ENCODE assay signal across 11 cellular contexts in genomic region chr5:143806568-143806967, GRCh38. TPM values are rescaled to one million over a fixed set of nuclear protein-coding genes. Genes with fewer than 3 reads are reported as not detected.
DNase-seq lines count a peak whose midpoint lies in the region; ATAC-seq and TF ChIP-seq lines count a peak whose summit lies in the region.
"Had no signal": no experiment of that assay in that cellular context is flagged by ENCODE, and none has a peak within 500 bp of the region (broad histone marks: within the 10 kb centered on the region; RNA-seq: fewer than 3 reads in every experiment).

No MANE protein-coding gene starts in this region.

- POLR2A ChIA-PET in activated CD4-positive, alpha-beta memory T cell treated with anti-CD3 and anti-CD28 coated beads, Interleukin-2, amount 10 ng/mL, durations not matched to agents 7 days and 5 days (lab: Charles Lee), result no interaction called here
- POLR2A ChIA-PET in MCF 10A (lab: Yijun Ruan, JAX), result interaction anchor here (0.6 kb wide), 2 partner anchors 451 to 526 kb away, joined by 3 read pairs; no protein-coding TSS in a partner anchor

- peak; percentile 65 for ATAC-seq in GM19035 (IDR thresholded peaks at IDR 0.05; ENCODE audit: unreplicated experiment)
- ATAC-seq in HG02852 (IDR thresholded peaks at IDR 0.05; ENCODE audit: unreplicated experiment), result peak; percentile 81
- peak; percentile 46 to 72 for ATAC-seq in stimulated activated naive B cell treated with anti-CD40 and anti-IgM and Interleukin-4, amounts not matched to agents 10 μg/mL and 1 μg/mL and 100 μg/mL, for 72 hours (replicated peaks)
- ATAC-seq: right lobe of liver, T-helper 17 cell had no signal

- CTCF ChIA-PET in activated CD4-positive, alpha-beta memory T cell treated with anti-CD3 and anti-CD28 coated beads, Interleukin-2, amount 10 ng/mL, durations not matched to agents 7 days and 5 days (lab: Charles Lee), result no interaction called here
- CTCF ChIA-PET in MCF 10A (lab: Yijun Ruan, JAX), result interaction anchor here (3.3 kb wide), 1 partner anchor 19 kb away, joined by 17 read pairs; no protein-coding TSS in a partner anchor

- intact Hi-C loops in MCF 10A (cut with micrococcal nuclease), result no loop called here

- no peaks in the 10 kb centered on the region for H3K27me3 Mint-ChIP-seq in stimulated activated naive B cell treated with anti-CD40 and anti-IgM and Interleukin-4, amounts not matched to agents 10 μg/mL and 1 μg/mL and 100 μg/mL, for 72 hours
- peaks cover 4% of the 10 kb centered on the region for H3K27me3 Mint-ChIP-seq in activated CD4-positive, alpha-beta memory T cell treated with anti-CD3 and anti-CD28 coated beads, Interleukin-2, amount 10 ng/mL, durations not matched to agents 7 days and 5 days
- H3K27me3 Mint-ChIP-seq in MCF 10A (ENCODE audit: insufficient read depth, unreplicated experiment), result no peaks in the 10 kb centered on the region

- no peaks in the 10 kb centered on the region for H3K9me3 Mint-ChIP-seq in stimulated activated naive B cell treated with anti-CD40 and anti-IgM and Interleukin-4, amounts not matched to agents 10 μg/mL and 1 μg/mL and 100 μg/mL, for 72 hours
- H3K9me3 Mint-ChIP-seq in activated CD4-positive, alpha-beta memory T cell treated with anti-CD3 and anti-CD28 coated beads, Interleukin-2, amount 10 ng/mL, durations not matched to agents 7 days and 5 days, result no peaks in the 10 kb centered on the region
- H3K9me3 Mint-ChIP-seq in MCF 10A (ENCODE audit: unreplicated experiment), result no peaks in the 10 kb centered on the region

- peak overlapping the region; percentile 30 to 76 for H3K4me3 Mint-ChIP-seq in stimulated activated naive B cell treated with anti-CD40 and anti-IgM and Interleukin-4, amounts not matched to agents 10 μg/mL and 1 μg/mL and 100 μg/mL, for 72 hours
- H3K4me3 Mint-ChIP-seq in activated CD4-positive, alpha-beta memory T cell treated with anti-CD3 and anti-CD28 coated beads, Interleukin-2, amount 10 ng/mL, durations not matched to agents 7 days and 5 days, result no peak overlapping the region
- no peak overlapping the region for H3K4me3 Mint-ChIP-seq in MCF 10A (ENCODE audit: unreplicated experiment)
- H3K4me3 Mint-ChIP-seq: T-helper 17 cell had no signal

- BruUV-seq in MCF 10A (replicated peaks; lab: Mats Ljungman, UMichigan), result no TSS peak

- peaks cover 17 to 34% of the 10 kb centered on the region in 2 donors for H3K4me1 Mint-ChIP-seq in stimulated activated naive B cell treated with anti-CD40 and anti-IgM and Interleukin-4, amounts not matched to agents 10 μg/mL and 1 μg/mL and 100 μg/mL, for 72 hours
- peaks cover 5% of the 10 kb centered on the region for H3K4me1 Mint-ChIP-seq in activated CD4-positive, alpha-beta memory T cell treated with anti-CD3 and anti-CD28 coated beads, Interleukin-2, amount 10 ng/mL, durations not matched to agents 7 days and 5 days
- H3K4me1 Mint-ChIP-seq in MCF 10A (ENCODE audit: insufficient read depth, unreplicated experiment), result no peaks in the 10 kb centered on the region
- H3K4me1 Mint-ChIP-seq: T-helper 17 cell had no signal

- H3K27ac Mint-ChIP-seq in stimulated activated naive B cell treated with anti-CD40 and anti-IgM and Interleukin-4, amounts not matched to agents 10 μg/mL and 1 μg/mL and 100 μg/mL, for 72 hours, result no peak overlapping the region
- no peak overlapping the region for H3K27ac Mint-ChIP-seq in activated CD4-positive, alpha-beta memory T cell treated with anti-CD3 and anti-CD28 coated beads, Interleukin-2, amount 10 ng/mL, durations not matched to agents 7 days and 5 days
- no peak overlapping the region for H3K27ac Mint-ChIP-seq in MCF 10A (ENCODE audit: low read depth, unreplicated experiment)
- H3K27ac Mint-ChIP-seq: T-helper 17 cell had no signal

- H3K36me3 Mint-ChIP-seq in stimulated activated naive B cell treated with anti-CD40 and anti-IgM and Interleukin-4, amounts not matched to agents 10 μg/mL and 1 μg/mL and 100 μg/mL, for 72 hours, result no peaks in the 10 kb centered on the region
- no peaks in the 10 kb centered on the region for H3K36me3 Mint-ChIP-seq in activated CD4-positive, alpha-beta memory T cell treated with anti-CD3 and anti-CD28 coated beads, Interleukin-2, amount 10 ng/mL, durations not matched to agents 7 days and 5 days (ENCODE audit: low read depth)
- H3K36me3 Mint-ChIP-seq in MCF 10A (ENCODE audit: insufficient read depth, unreplicated experiment), result no peaks in the 10 kb centered on the region

- peak; percentile 9 for DNase-seq in astrocyte of the hippocampus (ENCODE audit: low read depth, low spot score)
- DNase-seq in stimulated activated naive B cell treated with anti-CD40 and anti-IgM and Interleukin-4, amounts not matched to agents 10 μg/mL and 1 μg/mL and 100 μg/mL, for 72 hours, result no peak
- DNase-seq in iPS-NIHi11 (ENCODE audit: low spot score), result no peak
- no peak for DNase-seq in activated CD4-positive, alpha-beta memory T cell treated with anti-CD3 and anti-CD28 coated beads, Interleukin-2, amount 10 ng/mL, durations not matched to agents 7 days and 5 days
- no peak for DNase-seq in MCF 10A (ENCODE audit: unreplicated experiment)
- DNase-seq: hypothalamus, NCI-H1417 treated with DMSO at 0.1 percent for 48 hours, right lobe of liver, T-helper 17 cell had no signal

- no peak for TF ChIP-seq CTCF in MCF 10A (IDR thresholded peaks at IDR 0.05; ENCODE audit: unreplicated experiment)

RNA-seq across cellular contexts. Expression of gene HMHB1, which starts 5.4 kb away (rescaled TPM):
- total RNA-seq in activated CD4-positive, alpha-beta memory T cell treated with anti-CD3 and anti-CD28 coated beads, Interleukin-2, amount 10 ng/mL, durations not matched to agents 7 days and 5 days, result 1 to 10 TPM in 1 of 2 experiments, not detected in 1; 1.2 TPM
- total RNA-seq in MCF 10A (2022), result not detected in 2 replicates
- total RNA-seq: right lobe of liver, T-helper 17 cell had no signal

Comparison
In these comparisons a context has a peak if more than half of its experiments do, and no peak if none do; other contexts are left out.
1. H3K4me3 Mint-ChIP-seq: peak in stimulated activated naive B cell treated with anti-CD40 and anti-IgM and Interleukin-4, amounts not matched to agents 10 μg/mL and 1 μg/mL and 100 μg/mL, for 72 hours (2 of 2); none in activated CD4-positive, alpha-beta memory T cell treated with anti-CD3 and anti-CD28 coated beads, Interleukin-2, amount 10 ng/mL, durations not matched to agents 7 days and 5 days (single experiment) and MCF 10A (single experiment).
2. Peak in every context shown above with its lines, with median percentiles within 50 percentile points of each other: ATAC-seq.